ENCODE assay signal across 8 cellular contexts in genomic region chr17:68462381-68463210, GRCh38. TPM values are rescaled to one million over a fixed set of nuclear protein-coding genes. Genes with fewer than 3 reads are reported as not detected.
A peak's percentile ranks its signal among the peaks of the same experiment; 100 is the strongest.
DNase-seq lines count a peak whose midpoint lies in the region; ATAC-seq, FAIRE-seq and TF ChIP-seq lines count a peak whose summit lies in the region.

No MANE protein-coding gene starts in this region.

- peak; percentile 73 for ATAC-seq in DND-41 (ENCODE audit: insufficient read depth, low read depth)
- ATAC-seq in GM21737 (IDR thresholded peaks at IDR 0.05; ENCODE audit: unreplicated experiment): peak; percentile 41
- ATAC-seq in pancreas: peak; percentile 76 to 90 (median 88)
- peak; percentile 92 for ATAC-seq in aorta (ENCODE audit: low FRiP score)

- no peaks in the 10 kb centered on the region for H3K27me3 ChIP-seq in DND-41 (ENCODE audit: insufficient read depth, low read length, poor library complexity)
- H3K27me3 ChIP-seq in MM.1S (replicated peaks; ENCODE audit: insufficient read depth, low read length): no peaks in the 10 kb centered on the region
- no peaks in the 10 kb centered on the region for H3K27me3 ChIP-seq in pancreas
- H3K27me3 ChIP-seq in aorta (ENCODE audit: control insufficient read depth in 1 of 2, insufficient read depth in 2 of 2, low read length in 1 of 2): no peaks in the 10 kb centered on the region

- H2AFZ ChIP-seq in DND-41 (ENCODE audit: low read depth, low read length) (peak overlapping the region; percentile 42), MM.1S (ENCODE audit: low read length) (peak overlapping the region; percentile 40)

- no peaks in the 10 kb centered on the region for H3K79me2 ChIP-seq in DND-41 (ENCODE audit: insufficient read depth, low read length)
- no peaks in the 10 kb centered on the region for H3K79me2 ChIP-seq in MM.1S (ENCODE audit: low read length)

- no peaks in the 10 kb centered on the region for H3K36me3 ChIP-seq in DND-41 (ENCODE audit: insufficient read depth, low read length)
- H3K36me3 ChIP-seq in MM.1S (replicated peaks; ENCODE audit: insufficient read depth, low read length): no peaks in the 10 kb centered on the region
- no peaks in the 10 kb centered on the region for H3K36me3 ChIP-seq in pancreas
- no peaks in the 10 kb centered on the region for H3K36me3 ChIP-seq in aorta (ENCODE audit: control insufficient read depth in 1 of 2, insufficient read depth in 2 of 2, low read length in 1 of 2)

- H3K27ac ChIP-seq in DND-41 (ENCODE audit: low read length) (peak overlapping the region; percentile 83), MM.1S (ENCODE audit: low read length) (peak overlapping the region; percentile 94), RWPE1 (peak overlapping the region; percentile 51), pancreas (no peak overlapping the region), aorta (ENCODE audit: low read depth in 1 of 2, low read length in 2 of 2) (no peak overlapping the region)

- FAIRE-seq in pancreas (lab: Jason Lieb, UNC): no peak

- peak; percentile 83 for DNase-seq in DND-41
- DNase-seq in MM.1S: peak; percentile 88
- peak; percentile 80 for DNase-seq in RWPE1 (ENCODE audit: low spot score)
- peak; percentile 46 for DNase-seq in activated T-helper 9 cell treated with anti-CD3 and anti-CD28 coated beads, Interleukin-2, amount 50 U/mL, for 16 hours (ENCODE audit: low read depth)
- DNase-seq in foreskin melanocyte: peak; percentile 69
- peak in 4 of 6 donors; percentile 52 to 74 (median 68) for DNase-seq in pancreas
- no peak for DNase-seq in aorta

- peaks cover 57% of the 10 kb centered on the region for H3K4me1 ChIP-seq in DND-41 (ENCODE audit: insufficient read depth, low read length)
- H3K4me1 ChIP-seq in MM.1S (ENCODE audit: low read length): peaks cover 52% of the 10 kb centered on the region
- peaks cover 0 to 25% (median 0%) of the 10 kb centered on the region in 3 donors for H3K4me1 ChIP-seq in pancreas
- H3K4me1 ChIP-seq in aorta (ENCODE audit: control insufficient read depth in 1 of 2, insufficient read depth in 2 of 2, low read length in 2 of 2): no peaks in the 10 kb centered on the region

- H3K4me3 ChIP-seq in DND-41 (ENCODE audit: low read depth in 1 of 2, low read length in 2 of 2) (peak overlapping the region in 1 of 2 experiments; percentile 34; a peak in 2 of 4 replicates), MM.1S (ENCODE audit: low read length) (no peak overlapping the region), pancreas (no peak overlapping the region), aorta (ENCODE audit: low read length in 2 of 2) (no peak overlapping the region)

- WGBS in pancreas, 2 donors: 38 to 44% methylated on average over 15 of the region's 15 CpGs
- WGBS in aorta, 2 donors: 44 to 46% methylated on average over 15 of the region's 15 CpGs

- H3F3A ChIP-seq in MM.1S (ENCODE audit: insufficient read depth, low read length): peaks cover 54% of the 10 kb centered on the region

- H3K9me3 ChIP-seq in DND-41 (ENCODE audit: insufficient read depth, low read length, severe bottlenecking) (no peaks in the 10 kb centered on the region), MM.1S (replicated peaks; ENCODE audit: insufficient read depth, low read length) (no peaks in the 10 kb centered on the region), pancreas (no peaks in the 10 kb centered on the region), aorta (ENCODE audit: control insufficient read depth, low read length) (no peaks in the 10 kb centered on the region)

- POLR2A ChIA-PET in RWPE1 (lab: Yijun Ruan, JAX; ENCODE audit: low non-redundant PET): no interaction called here

- H3K9me2 ChIP-seq in MM.1S (replicated peaks; ENCODE audit: insufficient read depth, low read length): no peaks in the 10 kb centered on the region

- intact Hi-C loops in pancreas (cut with DNase I): loop anchor here in 2 of 3 donors (10.0 kb wide), 2 partner anchors 198 to 288 kb away; no protein-coding TSS in a partner anchor
- intact Hi-C loops in aorta (cut with DNase I): loop anchor here (5.0 to 10.0 kb wide), 4 partner anchors 200 to 295 kb away; partner anchors contain the start of gene AMZ2 (in 1 of the 2)

- H3K4me2 ChIP-seq in DND-41 (ENCODE audit: insufficient read depth, low read length): peak overlapping the region; percentile 64
- H3K4me2 ChIP-seq in MM.1S (ENCODE audit: low read depth, low read length): peak overlapping the region; percentile 71

- CTCF ChIA-PET in RWPE1 (lab: Yijun Ruan, JAX): interaction anchor here (0.6 to 1.0 kb wide), 5 partner anchors 10 to 203 kb away, joined by 3 to 6 read pairs (median 3); no protein-coding TSS in a partner anchor

- H3K9ac ChIP-seq in DND-41 (ENCODE audit: low read depth, low read length) (peak overlapping the region; percentile 34), MM.1S (ENCODE audit: low read length) (peak overlapping the region; percentile 23; the same call in 1 of the 2 replicates)

- H4K20me1 ChIP-seq in DND-41 (ENCODE audit: insufficient read depth, low read length) (no peaks in the 10 kb centered on the region), MM.1S (ENCODE audit: insufficient read depth, low read length) (no peaks in the 10 kb centered on the region)

- TF ChIP-seq CTCF in DND-41 (IDR thresholded peaks at IDR 0.05; ENCODE audit: borderline replicate concordance, extremely low read depth, low read length, poor library complexity, severe bottlenecking) (peak; percentile 90), MM.1S (IDR thresholded peaks at IDR 0.05; ENCODE audit: low read length) (peak; percentile 72), RWPE1 (conservative IDR thresholded peaks at IDR 0.05; ENCODE audit: low read depth) (peak; percentile 77), pancreas (IDR thresholded peaks at IDR 0.05) (peak; percentile 41 to 73 (median 68))

RNA-seq across cellular contexts. Expression of gene WIPI1, which starts 5.3 kb away (rescaled TPM):
- total RNA-seq in pancreas (10 to 100 TPM; 23.3 to 32.2 (median 27.1) TPM), aorta (10 to 100 TPM; 46.0 to 53.1 TPM)
- polyA plus RNA-seq in pancreas (10 to 100 TPM; 14.0 to 15.7 TPM), aorta (10 to 100 TPM; 18.5 to 30.4 TPM)

RNA-seq across cellular contexts. Expression of gene PRKAR1A, which starts 49.6 kb away (rescaled TPM):
- 100 to 1,000 TPM in 2 of 6 donors, 10 to 100 TPM in 4; 63.5 to 137 (median 82.6) TPM for total RNA-seq in pancreas
- polyA plus RNA-seq in pancreas: 10 to 100 TPM; 22.6 to 72.9 TPM
- 100 to 1,000 TPM; 251 to 297 TPM for total RNA-seq in aorta
- 100 to 1,000 TPM in 1 of 2 donors, 10 to 100 TPM in 1; 97.0 to 104 TPM for polyA plus RNA-seq in aorta

Comparison
In these comparisons a context has a peak if more than half of its experiments do, and no peak if none do; other contexts are left out.
1. ATAC-seq: peak in every context shown above with its lines; median percentile 92 in aorta; 88 in pancreas; 73 in DND-41; 41 in GM21737.
2. DNase-seq: peak in DND-41 (single experiment), MM.1S (single experiment), RWPE1 (single experiment), activated T-helper 9 cell treated with anti-CD3 and anti-CD28 coated beads, Interleukin-2, amount 50 U/mL, for 16 hours (single experiment), foreskin melanocyte (single experiment) and pancreas (4 of 6); none in aorta (0 of 2).
3. H3K27ac ChIP-seq: peak in DND-41 (single experiment), MM.1S (single experiment) and RWPE1 (single experiment); none in pancreas (0 of 4) and aorta (0 of 2).
4. Peak in every context shown above with its lines, with median percentiles within 50 percentile points of each other: CTCF ChIP-seq.